Comparison of ENCODE assay signal across 30 cellular contexts in the genomic region with DNA sequence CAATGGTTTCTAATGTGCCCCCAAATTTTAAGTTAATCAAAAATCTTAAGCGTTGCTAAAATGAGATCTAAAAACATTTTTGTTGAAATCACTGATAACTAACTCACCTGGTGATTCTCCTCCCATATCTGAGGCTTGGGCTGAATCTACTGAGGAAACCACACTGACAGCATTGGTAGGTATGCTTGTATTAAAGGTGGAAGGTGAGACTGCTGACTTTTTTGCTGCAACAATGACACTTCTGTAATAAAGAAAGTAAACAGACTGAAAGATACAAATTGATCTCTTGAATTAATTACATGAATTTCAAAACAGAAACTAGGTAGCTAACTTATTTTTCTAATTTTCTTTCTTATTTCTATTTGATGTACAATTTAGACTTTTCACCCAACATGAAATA.
"Had no signal": no experiment of that assay in that cellular context is flagged by ENCODE, and none has a peak within 500 bp of the region (broad histone marks: within the 10 kb centered on the region; RNA-seq: fewer than 3 reads in every experiment).

No MANE protein-coding gene starts in this region.

- H3K27me3 ChIP-seq: dorsolateral prefrontal cortex, gastrocnemius medialis, neutrophil, suprapubic skin, transverse colon, upper lobe of right lung, uterus had no signal

- H3K4me3 Mint-ChIP-seq: memory B cell; mesothelial cell of epicardium; naive B cell; natural killer cell treated with Interleukin-12 subunit alpha and Interleukin-12 subunit beta and Interleukin-15 and Interleukin-18, amount 100 ng/mL, for 72 hours; neural crest cell; stimulated activated naive CD8-positive, alpha-beta T cell treated with anti-CD3 and anti-CD28 coated beads, Interleukin-15, amount 100 ng/mL, for 72 hours had no signal

- DNase-seq: dorsolateral prefrontal cortex; effector CD4-positive, alpha-beta T cell; gastrocnemius medialis; head of caudate nucleus; kidney; mucosa of descending colon; naive B cell; stimulated activated CD4-positive, alpha-beta T cell treated with anti-CD3 and anti-CD28 coated beads, Interleukin-12 subunit alpha, Interleukin-12 subunit beta, amount 100 ng/mL, for 4 hours; stimulated activated CD4-positive, alpha-beta T cell treated with anti-CD3 and anti-CD28 coated beads, Interleukin-1b, Interleukin-23, amount 100 ng/mL, for 48 hours; stimulated activated CD4-positive, alpha-beta T cell treated with anti-CD3 and anti-CD28 coated beads, Interleukin-4, amount 100 ng/mL, for 1 hour; stimulated activated CD8-positive, alpha-beta memory T cell treated with anti-CD3 and anti-CD28 coated beads, Interleukin-4, amount 100 ng/mL, for 48 hours; stimulated activated naive CD4-positive, alpha-beta T cell; stimulated activated naive CD8-positive, alpha-beta T cell treated with anti-CD3 and anti-CD28 coated beads, Interleukin-15, amount 100 ng/mL, for 72 hours; transverse colon; upper lobe of right lung; uterus had no signal

- H2AFZ ChIP-seq: parathyroid adenoma had no signal

- ATAC-seq: esophagus mucosa; gastrocnemius medialis; left lobe of liver; mucosa of descending colon; natural killer cell treated with Interleukin-12 subunit alpha and Interleukin-12 subunit beta and Interleukin-15 and Interleukin-18, amount 100 ng/mL, for 72 hours; sciatic nerve; stimulated activated naive CD8-positive, alpha-beta T cell treated with anti-CD3 and anti-CD28 coated beads, Interleukin-15, amount 100 ng/mL, for 72 hours; upper lobe of right lung had no signal

- H3K27ac ChIP-seq: dorsolateral prefrontal cortex, epithelial cell of prostate, gastrocnemius medialis, neutrophil, parathyroid adenoma, suprapubic skin, transverse colon, upper lobe of right lung, uterus had no signal

- H3K4me1 ChIP-seq: gastrocnemius medialis, parathyroid adenoma, transverse colon, uterus had no signal

- H3K9me3 Mint-ChIP-seq: memory B cell; natural killer cell treated with Interleukin-12 subunit alpha and Interleukin-12 subunit beta and Interleukin-15 and Interleukin-18, amount 100 ng/mL, for 72 hours; neural crest cell; stimulated activated naive CD8-positive, alpha-beta T cell treated with anti-CD3 and anti-CD28 coated beads, Interleukin-15, amount 100 ng/mL, for 72 hours had no signal

- H3K79me2 ChIP-seq: parathyroid adenoma had no signal

- H3K4me2 ChIP-seq: smooth muscle cell had no signal

- H3K36me3 ChIP-seq: gastrocnemius medialis, neutrophil, upper lobe of right lung, uterus had no signal

- H3K27me3 Mint-ChIP-seq: memory B cell; naive B cell; natural killer cell treated with Interleukin-12 subunit alpha and Interleukin-12 subunit beta and Interleukin-15 and Interleukin-18, amount 100 ng/mL, for 72 hours; progenitor cell of endocrine pancreas; stimulated activated naive CD8-positive, alpha-beta T cell treated with anti-CD3 and anti-CD28 coated beads, Interleukin-15, amount 100 ng/mL, for 72 hours had no signal

- H3K9me3 ChIP-seq: gastrocnemius medialis, mucosa of descending colon, neutrophil, suprapubic skin, transverse colon, upper lobe of right lung, uterus had no signal

- H3K4me1 Mint-ChIP-seq: memory B cell, neural crest cell had no signal

- H3K4me3 ChIP-seq: dorsolateral prefrontal cortex, gastrocnemius medialis, lung, mucosa of descending colon, smooth muscle cell, suprapubic skin, transverse colon, upper lobe of right lung, uterus had no signal

- H3K9ac ChIP-seq: parathyroid adenoma had no signal

- H3K27ac Mint-ChIP-seq: memory B cell; mesothelial cell of epicardium; naive B cell; natural killer cell treated with Interleukin-12 subunit alpha and Interleukin-12 subunit beta and Interleukin-15 and Interleukin-18, amount 100 ng/mL, for 72 hours; progenitor cell of endocrine pancreas; stimulated activated naive CD8-positive, alpha-beta T cell treated with anti-CD3 and anti-CD28 coated beads, Interleukin-15, amount 100 ng/mL, for 72 hours had no signal
